12 cellular contexts compared by ENCODE assay signal in genomic region chr11:130300567-130300966, GRCh38. TPM values are rescaled to one million over a fixed set of nuclear protein-coding genes. Genes with fewer than 3 reads are reported as not detected.
A peak's percentile ranks its signal among the peaks of the same experiment; 100 is the strongest.
DNase-seq lines count a peak whose midpoint lies in the region; ATAC-seq and TF ChIP-seq lines count a peak whose summit lies in the region.
"Had no signal": no experiment of that assay in that cellular context is flagged by ENCODE, and none has a peak within 500 bp of the region (broad histone marks: within the 10 kb centered on the region; RNA-seq: fewer than 3 reads in every experiment).

No MANE protein-coding gene starts in this region.

- intact Hi-C loops in activated B cell treated with CpG ODN at 0.5 μM for 24 hours (cut with micrococcal nuclease), result loop anchor here (2.0 kb wide), 1 partner anchor 30 kb away; no protein-coding TSS in a partner anchor

- DNase-seq in activated B cell treated with CpG ODN at 0.5 μM for 24 hours, result no peak
- no peak for DNase-seq in occipital lobe (lab: John Stamatoyannopoulos, UW)
- no peak for DNase-seq in stimulated activated CD4-positive, alpha-beta T cell treated with anti-CD3 and anti-CD28 coated beads, Interleukin-4, amount 100 ng/mL, for 1 hour
- DNase-seq in HuH-7 (ENCODE audit: low spot score), result no peak
- DNase-seq in ACHN, result no peak
- DNase-seq: activated CD4-positive, alpha-beta T cell treated with anti-CD3 and anti-CD28 coated beads for 36 hours; activated naive CD4-positive, alpha-beta T cell treated with Interleukin-2 at 50 U/mL for 16 hours; cortex of kidney; NCI-H187 treated with DMSO at 0.1 percent for 48 hours had no signal

- peak; percentile 72 for ATAC-seq in GM18517 (IDR thresholded peaks at IDR 0.05; ENCODE audit: unreplicated experiment)
- ATAC-seq in GM21515 (IDR thresholded peaks at IDR 0.05; ENCODE audit: unreplicated experiment), result peak; percentile 63
- ATAC-seq in HG03175 (IDR thresholded peaks at IDR 0.05; ENCODE audit: unreplicated experiment), result peak; percentile 62
- no peak for ATAC-seq in activated B cell treated with CpG ODN at 0.5 μM for 24 hours (ENCODE audit: low read depth)
- ATAC-seq: activated CD4-positive, alpha-beta T cell treated with anti-CD3 and anti-CD28 coated beads for 36 hours had no signal

- POLR2A ChIA-PET in activated B cell treated with CpG ODN at 0.5 μM for 24 hours (lab: Charles Lee), result interaction anchor here (1.0 to 1.1 kb wide), 2 partner anchors 14 to 57 kb away, joined by 3 to 4 read pairs; partner anchors contain the start of gene ZBTB44

- peaks cover 40% of the 10 kb centered on the region for H3K4me1 Mint-ChIP-seq in activated B cell treated with CpG ODN at 0.5 μM for 24 hours

- H3K4me3 Mint-ChIP-seq in activated B cell treated with CpG ODN at 0.5 μM for 24 hours, result peak overlapping the region; percentile 5
- H3K4me3 Mint-ChIP-seq: activated CD4-positive, alpha-beta T cell treated with anti-CD3 and anti-CD28 coated beads for 36 hours had no signal

- H3K27me3 Mint-ChIP-seq in activated B cell treated with CpG ODN at 0.5 μM for 24 hours, result no peaks in the 10 kb centered on the region
- H3K27me3 Mint-ChIP-seq: activated CD4-positive, alpha-beta T cell treated with anti-CD3 and anti-CD28 coated beads for 36 hours had no signal

- peaks cover 9% of the 10 kb centered on the region for H3K9me3 Mint-ChIP-seq in activated B cell treated with CpG ODN at 0.5 μM for 24 hours

- peaks cover 27% of the 10 kb centered on the region for H3K36me3 Mint-ChIP-seq in activated B cell treated with CpG ODN at 0.5 μM for 24 hours (ENCODE audit: low read depth)

- no peak for TF ChIP-seq CTCF in activated B cell treated with CpG ODN at 0.5 μM for 24 hours (IDR thresholded peaks at IDR 0.05)

- CTCF ChIA-PET in activated B cell treated with CpG ODN at 0.5 μM for 24 hours (lab: Charles Lee), result no interaction called here

- in situ Hi-C loops in ACHN (cut with HindIII; ENCODE audit: low pct_ligation_motif_present, low pct_unique_long_range_greater_than_20kb, low sequenced_read_pairs), result no loop called here

- peak overlapping the region; percentile 73 for H3K27ac Mint-ChIP-seq in activated B cell treated with CpG ODN at 0.5 μM for 24 hours
- H3K27ac Mint-ChIP-seq: activated CD4-positive, alpha-beta T cell treated with anti-CD3 and anti-CD28 coated beads for 36 hours had no signal

RNA-seq across cellular contexts. Expression of gene ZBTB44, which starts 14.2 kb away (rescaled TPM):
- 49.0 and 61.5 TPM in 2 replicates for total RNA-seq in activated B cell treated with CpG ODN at 0.5 μM for 24 hours
- total RNA-seq in occipital lobe, result 180 TPM
